Comparison of ENCODE assay signal across 9 cellular contexts in the genomic region with DNA sequence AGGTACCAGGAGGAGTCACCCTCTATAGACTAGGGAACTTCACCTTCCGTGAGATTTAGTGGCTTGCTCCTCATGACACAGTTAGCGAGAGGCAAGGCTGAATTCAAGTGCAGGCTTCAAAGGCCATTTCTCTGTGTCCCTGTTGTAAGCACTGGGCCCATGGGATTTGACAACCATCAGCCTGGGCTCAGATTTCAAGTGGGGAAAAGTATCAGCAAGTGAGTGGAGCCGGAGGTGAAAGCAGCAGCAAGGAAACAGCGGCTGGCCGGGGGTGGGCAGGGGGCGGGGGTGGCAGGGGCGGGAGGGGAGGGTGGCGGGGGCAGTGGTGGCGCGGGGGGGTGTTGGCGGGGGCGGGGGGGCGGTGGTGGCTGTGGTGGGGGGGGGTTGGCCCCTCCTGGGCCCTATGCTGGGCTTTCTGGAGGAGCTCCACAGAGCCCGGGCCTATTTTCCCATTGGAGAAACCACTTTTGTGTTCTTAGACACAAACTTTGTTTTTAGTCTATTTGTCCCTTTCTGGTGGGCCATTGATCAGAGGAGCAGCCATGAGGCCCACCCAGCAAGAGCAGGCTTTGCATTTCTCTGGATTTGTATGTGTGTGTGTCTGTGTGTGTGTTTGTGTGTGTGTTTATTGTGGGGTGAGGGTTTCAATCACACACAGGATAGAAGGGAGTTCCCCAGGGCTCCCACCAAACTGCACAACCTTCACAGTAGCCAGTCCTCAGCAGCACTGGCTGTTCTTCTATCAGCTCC.
A peak's percentile ranks its signal among the peaks of the same experiment; 100 is the strongest.
DNase-seq lines count a peak whose midpoint lies in the region; ATAC-seq and TF ChIP-seq lines count a peak whose summit lies in the region.
"Had no signal": no experiment of that assay in that cellular context is flagged by ENCODE, and none has a peak within 500 bp of the region (broad histone marks: within the 10 kb centered on the region; RNA-seq: fewer than 3 reads in every experiment).

No MANE protein-coding gene starts in this region.

- H3K36me3 ChIP-seq in fibroblast of lung (ENCODE audit: control insufficient read depth, insufficient read depth, low read length) (no peaks in the 10 kb centered on the region), stomach smooth muscle (ENCODE audit: control insufficient read depth in 2 of 2, insufficient read depth in 2 of 2, low read length in 2 of 2) (no peaks in the 10 kb centered on the region)

- H3K4me3 ChIP-seq in fibroblast of lung (replicated peaks in 1 of 4; ENCODE audit: control extremely low read depth in 1 of 4, insufficient read depth in 1 of 4, low read depth in 3 of 4, low read length in 4 of 4): no peak overlapping the region
- no peak overlapping the region for H3K4me3 ChIP-seq in stomach smooth muscle (ENCODE audit: low read length in 2 of 2)
- H3K4me3 ChIP-seq: body of pancreas had no signal

- no peak for TF ChIP-seq CTCF in HFFc6 (IDR thresholded peaks at IDR 0.05)
- no peak for TF ChIP-seq CTCF in fibroblast of lung (conservative IDR thresholded peaks at IDR 0.05 in 1 of 2, IDR thresholded peaks at IDR 0.05 in 1 of 2; ENCODE audit: low read depth in 1 of 2, low read length in 2 of 2)
- no peak for TF ChIP-seq CTCF in GM13977 (IDR thresholded peaks at IDR 0.05; ENCODE audit: extremely low read depth, insufficient read depth, missing control alignments)

- peak overlapping the region; percentile 88 for H2AFZ ChIP-seq in fibroblast of lung (ENCODE audit: low read length)

- no peak overlapping the region for H3K9ac ChIP-seq in fibroblast of lung (ENCODE audit: insufficient read depth, low read length)
- H3K9ac ChIP-seq in stomach smooth muscle (ENCODE audit: low read length in 2 of 2): peak overlapping the region in 1 of 2 donors; percentile 13

- H3K9me3 ChIP-seq in fibroblast of lung (ENCODE audit: control insufficient read depth, insufficient read depth, low read depth, low read length): no peaks in the 10 kb centered on the region
- peaks cover 0 to 4% of the 10 kb centered on the region in 2 donors for H3K9me3 ChIP-seq in stomach smooth muscle (ENCODE audit: control insufficient read depth in 2 of 2, low read length in 2 of 2)
- H3K9me3 ChIP-seq: body of pancreas had no signal

- peaks cover 18% of the 10 kb centered on the region for H3K36me3 Mint-ChIP-seq in HFFc6 (ENCODE audit: low read depth)
- no peaks in the 10 kb centered on the region for H3K36me3 Mint-ChIP-seq in activated naive CD4-positive, alpha-beta T cell treated with anti-CD3 and anti-CD28 coated beads, Interleukin-2, amount 50 U/mL, for 72 hours

- DNase-seq in HFFc6 (no peak), NCI-H2171 treated with DMSO at 0.1 percent for 48 hours (lab: John Stamatoyannopoulos, UW) (peak; percentile 86), fibroblast of lung (ENCODE audit: low read depth in 2 of 2) (peak in 1 of 2 donors; percentile 51), GM13977 (ENCODE audit: low spot score) (no peak), Right ventricle myocardium superior (no peak)
- DNase-seq in activated naive CD4-positive, alpha-beta T cell treated with anti-CD3 and anti-CD28 coated beads, Interleukin-2, amount 50 U/mL, for 72 hours (ENCODE audit: low spot score in 2 of 2): no peak
- DNase-seq: body of pancreas, Kasumi-1 had no signal

- intact Hi-C loops in Right ventricle myocardium superior (cut with DNase I): no loop called here

- H3K4me2 ChIP-seq in fibroblast of lung (ENCODE audit: extremely low read depth, insufficient read depth, low read length): peak overlapping the region; percentile 26

- ATAC-seq in Right ventricle myocardium superior (ENCODE audit: poor library complexity): no peak
- ATAC-seq in activated naive CD4-positive, alpha-beta T cell treated with anti-CD3 and anti-CD28 coated beads, Interleukin-2, amount 50 U/mL, for 72 hours: no peak
- ATAC-seq: body of pancreas had no signal

- no peaks in the 10 kb centered on the region for H4K20me1 ChIP-seq in fibroblast of lung (ENCODE audit: control insufficient read depth, extremely low read depth, insufficient read depth, low read length)

- in situ Hi-C loops in GM13977 (cut with MboI; ENCODE audit: low pct_unique_long_range_greater_than_20kb, low sequenced_read_pairs, unreplicated experiment): no loop called here

- peaks cover 16% of the 10 kb centered on the region for H3K9me3 Mint-ChIP-seq in HFFc6
- H3K9me3 Mint-ChIP-seq in activated naive CD4-positive, alpha-beta T cell treated with anti-CD3 and anti-CD28 coated beads, Interleukin-2, amount 50 U/mL, for 72 hours: no peaks in the 10 kb centered on the region

- peak overlapping the region; percentile 24; the same call in 1 of the 2 replicates for H3K4me3 Mint-ChIP-seq in HFFc6

- H3K27me3 ChIP-seq in fibroblast of lung (ENCODE audit: control insufficient read depth, insufficient read depth, low read length): no peaks in the 10 kb centered on the region
- H3K27me3 ChIP-seq in stomach smooth muscle (ENCODE audit: control insufficient read depth in 1 of 2, insufficient read depth in 2 of 2, low read length in 2 of 2): no peaks in the 10 kb centered on the region
- H3K27me3 ChIP-seq: body of pancreas had no signal

- no peak overlapping the region for H3K27ac ChIP-seq in fibroblast of lung (ENCODE audit: insufficient read depth, low read length)
- peak overlapping the region; percentile 49 for H3K27ac ChIP-seq in stomach smooth muscle (ENCODE audit: low read length)
- H3K27ac ChIP-seq: body of pancreas had no signal

- H3K79me2 ChIP-seq in fibroblast of lung (ENCODE audit: control insufficient read depth, insufficient read depth, low read length): no peaks in the 10 kb centered on the region

- peak overlapping the region; percentile 78 for H3K27ac Mint-ChIP-seq in HFFc6
- no peak overlapping the region for H3K27ac Mint-ChIP-seq in activated naive CD4-positive, alpha-beta T cell treated with anti-CD3 and anti-CD28 coated beads, Interleukin-2, amount 50 U/mL, for 72 hours

- no peaks in the 10 kb centered on the region; the same call in 1 of the 2 replicates for H3K27me3 Mint-ChIP-seq in HFFc6 (ENCODE audit: insufficient read depth)

- H3K4me1 Mint-ChIP-seq in HFFc6 (ENCODE audit: low read depth): peaks cover 80% of the 10 kb centered on the region

- H3K4me1 ChIP-seq in fibroblast of lung (ENCODE audit: control insufficient read depth, extremely low read depth, insufficient read depth, low read length) (peaks cover 23% of the 10 kb centered on the region), stomach smooth muscle (ENCODE audit: control insufficient read depth, insufficient read depth, low read length) (peaks cover 33% of the 10 kb centered on the region)
